ENCODE assay signal across 13 cellular contexts in genomic region chr7:111784971-111785575, GRCh38.
"Had no signal": no experiment of that assay in that cellular context is flagged by ENCODE, and none has a peak within 500 bp of the region (broad histone marks: within the 10 kb centered on the region; RNA-seq: fewer than 3 reads in every experiment).

No MANE protein-coding gene starts in this region.

- H3K9me3 Mint-ChIP-seq: activated CD4-positive, alpha-beta memory T cell treated with anti-CD3 and anti-CD28 coated beads for 36 hours; activated naive CD4-positive, alpha-beta T cell treated with anti-CD3 and anti-CD28 coated beads, Interleukin-2, amount 10 ng/mL, durations not matched to agents 7 days and 5 days; activated T-cell treated with anti-CD3 and anti-CD28 coated beads, Interleukin-2, amount 50 U/mL, for 24 hours; neural progenitor cell; stimulated activated naive CD8-positive, alpha-beta T cell treated with anti-CD3 and anti-CD28 coated beads, Interleukin-15, Interleukin-2, amounts not matched to agents 100 ng/mL and 50 ng/mL, for 24 hours; T-cell had no signal

- H3K27ac ChIP-seq: lower lobe of right lung, neural progenitor cell, sigmoid colon, spleen had no signal

- H3K27ac Mint-ChIP-seq: activated CD4-positive, alpha-beta memory T cell treated with anti-CD3 and anti-CD28 coated beads for 36 hours; activated naive CD4-positive, alpha-beta T cell treated with anti-CD3 and anti-CD28 coated beads, Interleukin-2, amount 10 ng/mL, durations not matched to agents 7 days and 5 days; activated T-cell treated with anti-CD3 and anti-CD28 coated beads, Interleukin-2, amount 50 U/mL, for 24 hours; neural progenitor cell; stimulated activated naive CD8-positive, alpha-beta T cell treated with anti-CD3 and anti-CD28 coated beads, Interleukin-15, Interleukin-2, amounts not matched to agents 100 ng/mL and 50 ng/mL, for 24 hours; T-cell had no signal

- H3K36me3 Mint-ChIP-seq: activated CD4-positive, alpha-beta memory T cell treated with anti-CD3 and anti-CD28 coated beads for 36 hours; activated naive CD4-positive, alpha-beta T cell treated with anti-CD3 and anti-CD28 coated beads, Interleukin-2, amount 10 ng/mL, durations not matched to agents 7 days and 5 days; T-cell had no signal

- H3K4me1 Mint-ChIP-seq: activated naive CD4-positive, alpha-beta T cell treated with anti-CD3 and anti-CD28 coated beads, Interleukin-2, amount 10 ng/mL, durations not matched to agents 7 days and 5 days; T-cell had no signal

- H3K4me3 ChIP-seq: lower lobe of right lung, neural progenitor cell, sigmoid colon, spleen had no signal

- H3K4me1 ChIP-seq: lower lobe of right lung, sigmoid colon, spleen had no signal

- H3K36me3 ChIP-seq: neural progenitor cell, sigmoid colon, spleen had no signal

- H3K9me3 ChIP-seq: lower lobe of right lung, sigmoid colon had no signal

- H3K27me3 ChIP-seq: neural progenitor cell, sigmoid colon, spleen had no signal

- ATAC-seq: esophagus mucosa, T-cell had no signal

- DNase-seq: activated CD4-positive, alpha-beta memory T cell treated with anti-CD3 and anti-CD28 coated beads for 36 hours; activated CD4-positive, alpha-beta T cell treated with anti-CD3 and anti-CD28 coated beads for 1 hour; activated naive CD4-positive, alpha-beta T cell treated with anti-CD3 and anti-CD28 coated beads, Interleukin-2, amount 10 ng/mL, durations not matched to agents 7 days and 5 days; activated T-cell treated with anti-CD3 and anti-CD28 coated beads, Interleukin-2, amount 50 U/mL, for 24 hours; hippocampal formation; lower lobe of right lung; sigmoid colon; spleen; T-cell; T-helper 9 cell had no signal

- H3K4me3 Mint-ChIP-seq: activated CD4-positive, alpha-beta memory T cell treated with anti-CD3 and anti-CD28 coated beads for 36 hours; activated naive CD4-positive, alpha-beta T cell treated with anti-CD3 and anti-CD28 coated beads, Interleukin-2, amount 10 ng/mL, durations not matched to agents 7 days and 5 days; activated T-cell treated with anti-CD3 and anti-CD28 coated beads, Interleukin-2, amount 50 U/mL, for 24 hours; neural progenitor cell; stimulated activated naive CD8-positive, alpha-beta T cell treated with anti-CD3 and anti-CD28 coated beads, Interleukin-15, Interleukin-2, amounts not matched to agents 100 ng/mL and 50 ng/mL, for 24 hours; T-cell had no signal

- H3K27me3 Mint-ChIP-seq: activated naive CD4-positive, alpha-beta T cell treated with anti-CD3 and anti-CD28 coated beads, Interleukin-2, amount 10 ng/mL, durations not matched to agents 7 days and 5 days; activated T-cell treated with anti-CD3 and anti-CD28 coated beads, Interleukin-2, amount 50 U/mL, for 24 hours had no signal
